In genomic region chr4:124083706-124084105, GRCh38 we compare ENCODE assay signal across 18 cellular contexts.
DNase-seq lines count a peak whose midpoint lies in the region; FAIRE-seq and TF ChIP-seq lines count a peak whose summit lies in the region.
"Had no signal": no experiment of that assay in that cellular context is flagged by ENCODE, and none has a peak within 500 bp of the region (broad histone marks: within the 10 kb centered on the region; RNA-seq: fewer than 3 reads in every experiment).

No MANE protein-coding gene starts in this region.

- H3K9me3 ChIP-seq in neural progenitor cell (ENCODE audit: low read depth) (no peaks in the 10 kb centered on the region), OCI-LY7 (ENCODE audit: low read length) (0 out of 2 replicates have a peak, but pooled peaks cover 7% of the 10 kb centered on the region)
- H3K9me3 ChIP-seq: HAP-1 had no signal

- H3K27me3 Mint-ChIP-seq in neural progenitor cell (ENCODE audit: insufficient read depth, low read depth), result no peaks in the 10 kb centered on the region
- H3K27me3 Mint-ChIP-seq: CD4-positive, alpha-beta memory T cell; IgD-negative memory B cell had no signal

- H3K79me2 ChIP-seq in neural progenitor cell (ENCODE audit: low read depth) (no peaks in the 10 kb centered on the region), OCI-LY7 (ENCODE audit: insufficient read depth, low read depth, low read length) (no peaks in the 10 kb centered on the region)

- H3K27ac Mint-ChIP-seq in neural progenitor cell, result no peak overlapping the region
- H3K27ac Mint-ChIP-seq: CD4-positive, alpha-beta memory T cell; IgD-negative memory B cell had no signal

- H3K9ac ChIP-seq in neural progenitor cell, result no peak overlapping the region

- H3K4me1 ChIP-seq in neural progenitor cell (no peaks in the 10 kb centered on the region), OCI-LY7 (ENCODE audit: insufficient read depth, low read length, poor library complexity, severe bottlenecking) (no peaks in the 10 kb centered on the region)

- intact Hi-C loops in OCI-LY7 (cut with micrococcal nuclease; ENCODE audit: unreplicated experiment), result no loop called here

- peaks cover 22% of the 10 kb centered on the region for H3K9me3 Mint-ChIP-seq in neural progenitor cell

- no peaks in the 10 kb centered on the region for H3K9me2 ChIP-seq in OCI-LY7 (ENCODE audit: insufficient read depth, low read length)

- FAIRE-seq in endometrium (lab: Jason Lieb, UNC), result peak; percentile 21
- FAIRE-seq: GM12878, H1, HepG2 had no signal

- no peak overlapping the region for H3K4me2 ChIP-seq in neural progenitor cell
- H3K4me2 ChIP-seq in OCI-LY7 (ENCODE audit: low read length), result no peak overlapping the region

- peaks cover 6% of the 10 kb centered on the region for H3K36me3 Mint-ChIP-seq in neural progenitor cell
- H3K36me3 Mint-ChIP-seq: CD4-positive, alpha-beta memory T cell; IgD-negative memory B cell had no signal

- H3K27me3 ChIP-seq in neural progenitor cell, result no peaks in the 10 kb centered on the region

- H3K27ac ChIP-seq in neural progenitor cell (no peak overlapping the region), OCI-LY7 (ENCODE audit: low read depth, low read length, poor library complexity, severe bottlenecking) (no peak overlapping the region)
- H3K27ac ChIP-seq: C4-2B had no signal

- POLR2A ChIA-PET in OCI-LY7 (lab: Charles Lee), result interaction anchor here (0.7 kb wide), 1 partner anchor 1559 kb away, joined by 4 read pairs; no protein-coding TSS in a partner anchor

- H2AFZ ChIP-seq in neural progenitor cell (replicated peaks), result peak overlapping the region; percentile 48
- no peak overlapping the region for H2AFZ ChIP-seq in OCI-LY7 (ENCODE audit: low read length)

- no peaks in the 10 kb centered on the region for H3F3A ChIP-seq in neural progenitor cell (ENCODE audit: low read depth)

- H3K4me3 Mint-ChIP-seq in neural progenitor cell, result no peak overlapping the region
- H3K4me3 Mint-ChIP-seq: CD4-positive, alpha-beta memory T cell; IgD-negative memory B cell had no signal

- CTCF ChIA-PET in OCI-LY7 (lab: Charles Lee; ENCODE audit: unreplicated experiment), result no interaction called here

- H3K4me1 Mint-ChIP-seq in neural progenitor cell, result no peaks in the 10 kb centered on the region
- H3K4me1 Mint-ChIP-seq: CD4-positive, alpha-beta memory T cell; IgD-negative memory B cell had no signal

- H3K36me3 ChIP-seq in neural progenitor cell (no peaks in the 10 kb centered on the region), OCI-LY7 (ENCODE audit: insufficient read depth, low read length) (no peaks in the 10 kb centered on the region)
- H3K36me3 ChIP-seq: HAP-1 had no signal

- H3K4me3 ChIP-seq in AG10803 (ENCODE audit: low read length) (no peak overlapping the region), neural progenitor cell (no peak overlapping the region), OCI-LY7 (ENCODE audit: low read depth, low read length, poor library complexity, severe bottlenecking) (no peak overlapping the region)
- H3K4me3 ChIP-seq: GM12878, HAP-1 had no signal

- no peak for TF ChIP-seq CTCF in AG10803 (conservative IDR thresholded peaks at IDR 0.05; ENCODE audit: low read length)
- no peak for TF ChIP-seq CTCF in neural progenitor cell (IDR thresholded peaks at IDR 0.05)
- no peak for TF ChIP-seq CTCF in OCI-LY7 (conservative IDR thresholded peaks at IDR 0.05; ENCODE audit: low read length)

- no peaks in the 10 kb centered on the region for H4K20me1 ChIP-seq in neural progenitor cell (ENCODE audit: low read depth)
- H4K20me1 ChIP-seq in OCI-LY7 (ENCODE audit: insufficient read depth, low read length), result no peaks in the 10 kb centered on the region

- BruUV-seq in OCI-LY7 (replicated peaks; lab: Mats Ljungman, UMichigan), result no TSS peak

- DNase-seq in AG10803 (ENCODE audit: low read depth) (peak; percentile 70), GM03348 (ENCODE audit: low spot score) (peak; percentile 3), neural progenitor cell (ENCODE audit: low spot score) (no peak), cortex of kidney (lab: John Stamatoyannopoulos, UW) (no peak), NCI-H446 treated with DMSO at 0.1 percent for 48 hours (lab: John Stamatoyannopoulos, UW) (no peak), OCI-LY7 (ENCODE audit: low spot score) (no peak)
- DNase-seq: 8988T; CD4-positive, alpha-beta memory T cell; DMS153; DMS79; GF-D8 had no signal

Comparison
In these comparisons a context has a peak if more than half of its experiments do, and no peak if none do; other contexts are left out.
1. DNase-seq: peak in AG10803 (single experiment) and GM03348 (single experiment); none in neural progenitor cell (single experiment), cortex of kidney (single experiment), NCI-H446 treated with DMSO at 0.1 percent for 48 hours (single experiment) and OCI-LY7 (single experiment).